1 cellular context compared by ENCODE assay signal in the genomic region with DNA sequence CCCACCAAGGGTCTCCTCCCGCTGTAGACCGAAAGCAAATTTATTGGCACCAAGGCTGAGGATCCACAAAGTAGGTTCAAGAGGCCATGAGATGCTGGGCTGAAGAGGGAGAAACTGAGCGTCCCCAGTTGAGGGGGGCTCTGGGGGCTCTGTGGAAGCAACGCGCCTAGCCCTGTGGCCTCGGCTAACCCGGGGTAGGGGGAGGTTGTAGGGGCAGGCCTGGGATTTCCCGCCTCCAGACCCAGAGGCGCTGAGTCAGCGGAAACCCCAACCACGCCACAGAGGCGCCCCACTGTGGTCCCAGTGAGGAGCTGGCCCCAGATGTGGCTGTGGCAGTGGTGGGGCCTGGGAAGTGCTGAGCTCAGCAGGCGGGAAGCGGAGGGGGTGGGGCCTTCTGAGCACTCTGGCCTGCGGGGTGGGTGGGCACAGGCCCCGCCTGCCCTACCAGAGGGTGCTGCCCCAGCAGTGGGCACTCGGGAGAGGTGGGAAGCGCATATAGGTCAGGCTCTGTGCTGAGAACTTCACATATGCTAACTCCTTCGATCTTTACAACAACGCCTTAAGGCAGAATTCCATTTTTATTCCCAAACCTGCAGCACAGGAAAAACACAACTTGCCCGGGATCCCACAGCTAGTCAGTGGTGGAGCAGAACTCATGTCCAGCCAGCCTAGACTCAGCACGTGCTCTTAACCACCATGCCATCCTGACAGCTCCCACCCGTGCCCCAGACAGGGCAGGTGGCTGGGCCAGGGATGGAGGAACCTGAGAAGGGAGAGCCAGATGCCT.
TF ChIP-seq lines count a peak whose summit lies in the region.

No MANE protein-coding gene starts in this region.

TF ChIP-seq in HepG2, 621 proteins besides CTCF, POLR2A, EP300 and RAD21 (continued from another document and continues in another):
- TF ChIP-seq, protein P1, sequence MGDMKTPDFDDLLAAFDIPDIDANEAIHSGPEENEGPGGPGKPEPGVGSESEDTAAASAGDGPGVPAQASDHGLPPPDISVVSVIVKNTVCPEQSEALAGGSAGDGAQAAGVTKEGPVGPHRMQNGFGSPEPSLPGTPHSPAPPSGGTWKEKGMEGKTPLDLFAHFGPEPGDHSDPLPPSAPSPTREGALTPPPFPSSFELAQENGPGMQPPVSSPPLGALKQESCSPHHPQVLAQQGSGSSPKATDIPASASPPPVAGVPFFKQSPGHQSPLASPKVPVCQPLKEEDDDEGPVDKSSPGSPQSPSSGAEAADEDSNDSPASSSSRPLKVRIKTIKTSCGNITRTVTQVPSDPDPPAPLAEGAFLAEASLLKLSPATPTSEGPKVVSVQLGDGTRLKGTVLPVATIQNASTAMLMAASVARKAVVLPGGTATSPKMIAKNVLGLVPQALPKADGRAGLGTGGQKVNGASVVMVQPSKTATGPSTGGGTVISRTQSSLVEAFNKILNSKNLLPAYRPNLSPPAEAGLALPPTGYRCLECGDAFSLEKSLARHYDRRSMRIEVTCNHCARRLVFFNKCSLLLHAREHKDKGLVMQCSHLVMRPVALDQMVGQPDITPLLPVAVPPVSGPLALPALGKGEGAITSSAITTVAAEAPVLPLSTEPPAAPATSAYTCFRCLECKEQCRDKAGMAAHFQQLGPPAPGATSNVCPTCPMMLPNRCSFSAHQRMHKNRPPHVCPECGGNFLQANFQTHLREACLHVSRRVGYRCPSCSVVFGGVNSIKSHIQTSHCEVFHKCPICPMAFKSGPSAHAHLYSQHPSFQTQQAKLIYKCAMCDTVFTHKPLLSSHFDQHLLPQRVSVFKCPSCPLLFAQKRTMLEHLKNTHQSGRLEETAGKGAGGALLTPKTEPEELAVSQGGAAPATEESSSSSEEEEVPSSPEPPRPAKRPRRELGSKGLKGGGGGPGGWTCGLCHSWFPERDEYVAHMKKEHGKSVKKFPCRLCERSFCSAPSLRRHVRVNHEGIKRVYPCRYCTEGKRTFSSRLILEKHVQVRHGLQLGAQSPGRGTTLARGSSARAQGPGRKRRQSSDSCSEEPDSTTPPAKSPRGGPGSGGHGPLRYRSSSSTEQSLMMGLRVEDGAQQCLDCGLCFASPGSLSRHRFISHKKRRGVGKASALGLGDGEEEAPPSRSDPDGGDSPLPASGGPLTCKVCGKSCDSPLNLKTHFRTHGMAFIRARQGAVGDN (CRISPR knock-in tag; IDR thresholded peaks at IDR 0.05), result peak; percentile 81
- no peak for TF ChIP-seq ZNF552 (CRISPR knock-in tag; IDR thresholded peaks at IDR 0.05; ENCODE audit: borderline replicate concordance)
- TF ChIP-seq, protein P2, sequence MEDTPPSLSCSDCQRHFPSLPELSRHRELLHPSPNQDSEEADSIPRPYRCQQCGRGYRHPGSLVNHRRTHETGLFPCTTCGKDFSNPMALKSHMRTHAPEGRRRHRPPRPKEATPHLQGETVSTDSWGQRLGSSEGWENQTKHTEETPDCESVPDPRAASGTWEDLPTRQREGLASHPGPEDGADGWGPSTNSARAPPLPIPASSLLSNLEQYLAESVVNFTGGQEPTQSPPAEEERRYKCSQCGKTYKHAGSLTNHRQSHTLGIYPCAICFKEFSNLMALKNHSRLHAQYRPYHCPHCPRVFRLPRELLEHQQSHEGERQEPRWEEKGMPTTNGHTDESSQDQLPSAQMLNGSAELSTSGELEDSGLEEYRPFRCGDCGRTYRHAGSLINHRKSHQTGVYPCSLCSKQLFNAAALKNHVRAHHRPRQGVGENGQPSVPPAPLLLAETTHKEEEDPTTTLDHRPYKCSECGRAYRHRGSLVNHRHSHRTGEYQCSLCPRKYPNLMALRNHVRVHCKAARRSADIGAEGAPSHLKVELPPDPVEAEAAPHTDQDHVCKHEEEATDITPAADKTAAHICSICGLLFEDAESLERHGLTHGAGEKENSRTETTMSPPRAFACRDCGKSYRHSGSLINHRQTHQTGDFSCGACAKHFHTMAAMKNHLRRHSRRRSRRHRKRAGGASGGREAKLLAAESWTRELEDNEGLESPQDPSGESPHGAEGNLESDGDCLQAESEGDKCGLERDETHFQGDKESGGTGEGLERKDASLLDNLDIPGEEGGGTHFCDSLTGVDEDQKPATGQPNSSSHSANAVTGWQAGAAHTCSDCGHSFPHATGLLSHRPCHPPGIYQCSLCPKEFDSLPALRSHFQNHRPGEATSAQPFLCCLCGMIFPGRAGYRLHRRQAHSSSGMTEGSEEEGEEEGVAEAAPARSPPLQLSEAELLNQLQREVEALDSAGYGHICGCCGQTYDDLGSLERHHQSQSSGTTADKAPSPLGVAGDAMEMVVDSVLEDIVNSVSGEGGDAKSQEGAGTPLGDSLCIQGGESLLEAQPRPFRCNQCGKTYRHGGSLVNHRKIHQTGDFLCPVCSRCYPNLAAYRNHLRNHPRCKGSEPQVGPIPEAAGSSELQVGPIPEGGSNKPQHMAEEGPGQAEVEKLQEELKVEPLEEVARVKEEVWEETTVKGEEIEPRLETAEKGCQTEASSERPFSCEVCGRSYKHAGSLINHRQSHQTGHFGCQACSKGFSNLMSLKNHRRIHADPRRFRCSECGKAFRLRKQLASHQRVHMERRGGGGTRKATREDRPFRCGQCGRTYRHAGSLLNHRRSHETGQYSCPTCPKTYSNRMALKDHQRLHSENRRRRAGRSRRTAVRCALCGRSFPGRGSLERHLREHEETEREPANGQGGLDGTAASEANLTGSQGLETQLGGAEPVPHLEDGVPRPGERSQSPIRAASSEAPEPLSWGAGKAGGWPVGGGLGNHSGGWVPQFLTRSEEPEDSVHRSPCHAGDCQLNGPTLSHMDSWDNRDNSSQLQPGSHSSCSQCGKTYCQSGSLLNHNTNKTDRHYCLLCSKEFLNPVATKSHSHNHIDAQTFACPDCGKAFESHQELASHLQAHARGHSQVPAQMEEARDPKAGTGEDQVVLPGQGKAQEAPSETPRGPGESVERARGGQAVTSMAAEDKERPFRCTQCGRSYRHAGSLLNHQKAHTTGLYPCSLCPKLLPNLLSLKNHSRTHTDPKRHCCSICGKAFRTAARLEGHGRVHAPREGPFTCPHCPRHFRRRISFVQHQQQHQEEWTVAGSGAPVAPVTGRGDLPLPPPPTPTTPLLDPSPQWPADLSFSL (CRISPR knock-in tag; IDR thresholded peaks at IDR 0.05), result no peak
- TF ChIP-seq SALL1 (CRISPR knock-in tag; IDR thresholded peaks at IDR 0.05), result peak; percentile 14; the same call in 1 of the 2 replicates
- no peak for TF ChIP-seq HNRNPLL (IDR thresholded peaks at IDR 0.05; ENCODE audit: low read depth, low read length, poor library complexity, severe bottlenecking)
- TF ChIP-seq, protein P3, sequence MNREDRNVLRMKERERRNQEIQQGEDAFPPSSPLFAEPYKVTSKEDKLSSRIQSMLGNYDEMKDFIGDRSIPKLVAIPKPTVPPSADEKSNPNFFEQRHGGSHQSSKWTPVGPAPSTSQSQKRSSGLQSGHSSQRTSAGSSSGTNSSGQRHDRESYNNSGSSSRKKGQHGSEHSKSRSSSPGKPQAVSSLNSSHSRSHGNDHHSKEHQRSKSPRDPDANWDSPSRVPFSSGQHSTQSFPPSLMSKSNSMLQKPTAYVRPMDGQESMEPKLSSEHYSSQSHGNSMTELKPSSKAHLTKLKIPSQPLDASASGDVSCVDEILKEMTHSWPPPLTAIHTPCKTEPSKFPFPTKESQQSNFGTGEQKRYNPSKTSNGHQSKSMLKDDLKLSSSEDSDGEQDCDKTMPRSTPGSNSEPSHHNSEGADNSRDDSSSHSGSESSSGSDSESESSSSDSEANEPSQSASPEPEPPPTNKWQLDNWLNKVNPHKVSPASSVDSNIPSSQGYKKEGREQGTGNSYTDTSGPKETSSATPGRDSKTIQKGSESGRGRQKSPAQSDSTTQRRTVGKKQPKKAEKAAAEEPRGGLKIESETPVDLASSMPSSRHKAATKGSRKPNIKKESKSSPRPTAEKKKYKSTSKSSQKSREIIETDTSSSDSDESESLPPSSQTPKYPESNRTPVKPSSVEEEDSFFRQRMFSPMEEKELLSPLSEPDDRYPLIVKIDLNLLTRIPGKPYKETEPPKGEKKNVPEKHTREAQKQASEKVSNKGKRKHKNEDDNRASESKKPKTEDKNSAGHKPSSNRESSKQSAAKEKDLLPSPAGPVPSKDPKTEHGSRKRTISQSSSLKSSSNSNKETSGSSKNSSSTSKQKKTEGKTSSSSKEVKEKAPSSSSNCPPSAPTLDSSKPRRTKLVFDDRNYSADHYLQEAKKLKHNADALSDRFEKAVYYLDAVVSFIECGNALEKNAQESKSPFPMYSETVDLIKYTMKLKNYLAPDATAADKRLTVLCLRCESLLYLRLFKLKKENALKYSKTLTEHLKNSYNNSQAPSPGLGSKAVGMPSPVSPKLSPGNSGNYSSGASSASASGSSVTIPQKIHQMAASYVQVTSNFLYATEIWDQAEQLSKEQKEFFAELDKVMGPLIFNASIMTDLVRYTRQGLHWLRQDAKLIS (CRISPR knock-in tag; IDR thresholded peaks at IDR 0.05), result no peak
- TF ChIP-seq ZNF3 (CRISPR knock-in tag; IDR thresholded peaks at IDR 0.05), result no peak
- no peak for TF ChIP-seq ZSCAN20 (CRISPR knock-in tag; IDR thresholded peaks at IDR 0.05; ENCODE audit: borderline replicate concordance)
- no peak for TF ChIP-seq ZNF292 (CRISPR knock-in tag; IDR thresholded peaks at IDR 0.05; ENCODE audit: borderline replicate concordance, low read depth)
- TF ChIP-seq, protein P4, sequence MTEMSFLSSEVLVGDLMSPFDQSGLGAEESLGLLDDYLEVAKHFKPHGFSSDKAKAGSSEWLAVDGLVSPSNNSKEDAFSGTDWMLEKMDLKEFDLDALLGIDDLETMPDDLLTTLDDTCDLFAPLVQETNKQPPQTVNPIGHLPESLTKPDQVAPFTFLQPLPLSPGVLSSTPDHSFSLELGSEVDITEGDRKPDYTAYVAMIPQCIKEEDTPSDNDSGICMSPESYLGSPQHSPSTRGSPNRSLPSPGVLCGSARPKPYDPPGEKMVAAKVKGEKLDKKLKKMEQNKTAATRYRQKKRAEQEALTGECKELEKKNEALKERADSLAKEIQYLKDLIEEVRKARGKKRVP (CRISPR knock-in tag; IDR thresholded peaks at IDR 0.05), result no peak; a peak in 1 of 4 replicates
- no peak for TF ChIP-seq NBN (conservative IDR thresholded peaks at IDR 0.05)
- TF ChIP-seq ETV5 (CRISPR knock-in tag; IDR thresholded peaks at IDR 0.05; ENCODE audit: borderline replicate concordance), result 0 out of 2 replicates have a peak, but pooled peaks have one; percentile 24
- 0 out of 2 replicates have a peak, but pooled peaks have one; percentile 69 for TF ChIP-seq ZNF333 (CRISPR knock-in tag; IDR thresholded peaks at IDR 0.05; ENCODE audit: borderline replicate concordance)
- no peak; the same call in 1 of the 2 replicates for TF ChIP-seq MYC (CRISPR knock-in tag; IDR thresholded peaks at IDR 0.05; ENCODE audit: borderline replicate concordance)
- no peak for TF ChIP-seq ZNF367 (CRISPR knock-in tag; IDR thresholded peaks at IDR 0.05; ENCODE audit: borderline replicate concordance)
- TF ChIP-seq ZSCAN25 (CRISPR knock-in tag; IDR thresholded peaks at IDR 0.05), result peak; percentile 95
- TF ChIP-seq, protein P5, sequence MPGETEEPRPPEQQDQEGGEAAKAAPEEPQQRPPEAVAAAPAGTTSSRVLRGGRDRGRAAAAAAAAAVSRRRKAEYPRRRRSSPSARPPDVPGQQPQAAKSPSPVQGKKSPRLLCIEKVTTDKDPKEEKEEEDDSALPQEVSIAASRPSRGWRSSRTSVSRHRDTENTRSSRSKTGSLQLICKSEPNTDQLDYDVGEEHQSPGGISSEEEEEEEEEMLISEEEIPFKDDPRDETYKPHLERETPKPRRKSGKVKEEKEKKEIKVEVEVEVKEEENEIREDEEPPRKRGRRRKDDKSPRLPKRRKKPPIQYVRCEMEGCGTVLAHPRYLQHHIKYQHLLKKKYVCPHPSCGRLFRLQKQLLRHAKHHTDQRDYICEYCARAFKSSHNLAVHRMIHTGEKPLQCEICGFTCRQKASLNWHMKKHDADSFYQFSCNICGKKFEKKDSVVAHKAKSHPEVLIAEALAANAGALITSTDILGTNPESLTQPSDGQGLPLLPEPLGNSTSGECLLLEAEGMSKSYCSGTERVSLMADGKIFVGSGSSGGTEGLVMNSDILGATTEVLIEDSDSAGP (CRISPR knock-in tag; IDR thresholded peaks at IDR 0.05; ENCODE audit: borderline replicate concordance), result peak; percentile 35; the same call in 1 of the 2 replicates
- no peak for TF ChIP-seq BATF2 (CRISPR knock-in tag; IDR thresholded peaks at IDR 0.05)
- no peak for TF ChIP-seq ZNF331 (CRISPR knock-in tag; IDR thresholded peaks at IDR 0.05)
- TF ChIP-seq ZBTB20 (CRISPR knock-in tag; IDR thresholded peaks at IDR 0.05; ENCODE audit: borderline replicate concordance, low read depth), result no peak
